Comparison of ENCODE assay signal across 27 cellular contexts in the genomic region with DNA sequence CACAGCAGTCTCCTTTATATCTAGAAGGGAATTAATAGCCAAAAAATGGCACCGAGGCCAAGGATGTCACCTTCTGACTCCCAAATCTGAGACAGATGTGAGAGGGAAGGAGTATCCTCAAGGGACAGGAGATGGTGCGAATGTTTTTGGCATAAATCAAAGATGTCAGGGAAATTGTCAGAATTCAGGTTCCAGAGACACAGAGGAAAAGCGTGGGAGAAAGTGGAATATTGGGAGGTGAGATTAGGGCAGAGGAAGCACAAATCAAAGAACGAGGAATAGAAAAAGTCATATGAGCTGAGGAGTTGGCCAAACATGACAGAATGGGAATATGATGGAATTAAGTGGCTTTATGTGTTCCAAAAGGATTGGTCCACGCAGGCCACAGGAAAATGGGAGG. TPM values are rescaled to one million over a fixed set of nuclear protein-coding genes. Genes with fewer than 3 reads are reported as not detected.
A peak's percentile ranks its signal among the peaks of the same experiment; 100 is the strongest.
DNase-seq lines count a peak whose midpoint lies in the region; ATAC-seq, FAIRE-seq and TF ChIP-seq lines count a peak whose summit lies in the region.
"Had no signal": no experiment of that assay in that cellular context is flagged by ENCODE, and none has a peak within 500 bp of the region (broad histone marks: within the 10 kb centered on the region; RNA-seq: fewer than 3 reads in every experiment).

No MANE protein-coding gene starts in this region.

- H3K9ac ChIP-seq in K562 (ENCODE audit: insufficient read depth in 1 of 2, low read depth in 2 of 2, low read length in 2 of 2) = no peak overlapping the region
- H3K9ac ChIP-seq in mesendoderm (ENCODE audit: low read length) = no peak overlapping the region
- H3K9ac ChIP-seq: BLaER1 had no signal

- no peak overlapping the region for H3K4me3 ChIP-seq in K562
- no peak overlapping the region for H3K4me3 ChIP-seq in mesendoderm (ENCODE audit: low read length)
- no peak overlapping the region for H3K4me3 ChIP-seq in coronary artery
- H3K4me3 ChIP-seq: BLaER1, GM12878 had no signal

- H4K20me1 ChIP-seq in K562 (replicated peaks; ENCODE audit: control insufficient read depth, insufficient read depth, low read length) = no peaks in the 10 kb centered on the region
- H4K20me1 ChIP-seq: BLaER1 had no signal

- 19% methylated on average over 5 of the region's 5 CpGs for WGBS in K562 (ENCODE audit: insufficient coverage, low coverage, missing lambda C conversion rate)
- no CpG with 5 or more reads among the region's 5 CpGs for WGBS in mesendoderm (ENCODE audit: extremely low coverage, insufficient coverage, low lambda C conversion rate)

- CTCF ChIA-PET in K562 (lab: Yijun Ruan, JAX; ENCODE audit: low intra/inter-chr PET ratio) = no interaction called here

- H3K27ac ChIP-seq in K562 (ENCODE audit: extremely low read depth, low read depth, low read length) (no peak overlapping the region), mesendoderm (ENCODE audit: low read depth, low read length) (no peak overlapping the region), coronary artery (no peak overlapping the region)
- H3K27ac ChIP-seq: BLaER1 had no signal

- no peak overlapping the region for H4K5ac ChIP-seq in mesendoderm (ENCODE audit: low read length)

- H3K4me2 ChIP-seq in K562 (ENCODE audit: insufficient read depth, low read length) = no peak overlapping the region
- H3K4me2 ChIP-seq in mesendoderm (ENCODE audit: low read length) = no peak overlapping the region
- H3K4me2 ChIP-seq: BLaER1 had no signal

- TF ChIP-seq CTCF in K562 (IDR thresholded peaks at IDR 0.05 in 2 of 3, conservative IDR thresholded peaks at IDR 0.05 in 1 of 3; ENCODE audit: insufficient read depth in 2 of 3, low read depth in 1 of 3, low read length in 3 of 3) (no peak), coronary artery (IDR thresholded peaks at IDR 0.05) (no peak)

- no peak for ATAC-seq in K562
- ATAC-seq: GM12878 had no signal

- no peak overlapping the region for H3K56ac ChIP-seq in mesendoderm (ENCODE audit: low read length)

- no peak overlapping the region for H3K4ac ChIP-seq in mesendoderm (ENCODE audit: low read depth, low read length)

- POLR2A ChIA-PET in K562 (lab: Yijun Ruan, JAX) = interaction anchor here (1.3 to 1.7 kb wide), 2 partner anchors 8 to 46 kb away, joined by 3 to 7 read pairs; a partner anchor contains a TSS

- no peak overlapping the region for H4K8ac ChIP-seq in mesendoderm (ENCODE audit: low read depth, low read length)

- in situ Hi-C loops in K562 (cut with MboI) = loop anchor here (25.0 kb wide), 1 partner anchor 1364 kb away; a partner anchor contains a TSS

- H2AK5ac ChIP-seq in mesendoderm (ENCODE audit: low read length) = no peak overlapping the region

- H3K79me2 ChIP-seq in K562 (ENCODE audit: control insufficient read depth, insufficient read depth, low read length) = no peaks in the 10 kb centered on the region
- no peaks in the 10 kb centered on the region for H3K79me2 ChIP-seq in mesendoderm (ENCODE audit: control insufficient read depth, insufficient read depth, low read length)

- H3K79me1 ChIP-seq in mesendoderm (ENCODE audit: low read length) = no peaks in the 10 kb centered on the region

- H2BK15ac ChIP-seq in mesendoderm (replicated peaks; ENCODE audit: low read depth) = no peak overlapping the region

- no peak overlapping the region for H2BK5ac ChIP-seq in mesendoderm (ENCODE audit: low read length)

- TF ChIP-seq POLR2A in K562 (conservative IDR thresholded peaks at IDR 0.05) = no peak

- H2BK120ac ChIP-seq in mesendoderm (ENCODE audit: low read depth, low read length) = no peak overlapping the region

- H3K9me1 ChIP-seq in K562 (ENCODE audit: control insufficient read depth, insufficient read depth, low read length) = no peaks in the 10 kb centered on the region

- TF ChIP-seq EP300 in K562 (IDR thresholded peaks at IDR 0.05; ENCODE audit: low read length) = no peak

- FAIRE-seq in K562 (lab: Jason Lieb, UNC) = no peak
- FAIRE-seq: A204.1, GM12878, GM12892, GM18507 had no signal

- H3K18ac ChIP-seq in mesendoderm (ENCODE audit: low read length) = peak overlapping the region; percentile 23

- H3K27me3 ChIP-seq in K562 (ENCODE audit: control insufficient read depth in 2 of 2, insufficient read depth in 2 of 2, low read length in 2 of 2) (peaks cover 0 to 10% of the 10 kb centered on the region in 2 experiments; a peak in 2 of 5 replicates), mesendoderm (ENCODE audit: insufficient read depth, low read length, poor library complexity) (no peaks in the 10 kb centered on the region)
- H3K27me3 ChIP-seq: BE2C, BLaER1 had no signal

- no peak overlapping the region for H2AFZ ChIP-seq in K562 (ENCODE audit: low read depth, low read length)

- H3K36me3 ChIP-seq in K562 (ENCODE audit: control insufficient read depth, insufficient read depth, low read length) (no peaks in the 10 kb centered on the region), mesendoderm (ENCODE audit: control insufficient read depth, insufficient read depth, low read length) (no peaks in the 10 kb centered on the region)
- H3K36me3 ChIP-seq: BE2C, BLaER1 had no signal

- H3K23ac ChIP-seq in mesendoderm (ENCODE audit: low read length) = no peak overlapping the region

- TF ChIP-seq RAD21 in K562 (CRISPR knock-in tag; conservative IDR thresholded peaks at IDR 0.05 in 1 of 2, IDR thresholded peaks at IDR 0.05 in 1 of 2) = no peak

- H3K9me3 ChIP-seq in K562 (replicated peaks; ENCODE audit: control insufficient read depth, insufficient read depth, low read depth, low read length) = no peaks in the 10 kb centered on the region
- H3K9me3 ChIP-seq: BE2C, BLaER1 had no signal

- H3K4me1 ChIP-seq in K562 (replicated peaks in 1 of 2; ENCODE audit: control insufficient read depth in 2 of 2, insufficient read depth in 2 of 2, low read length in 2 of 2) (peaks cover 16 to 41% of the 10 kb centered on the region in 2 experiments), mesendoderm (ENCODE audit: control insufficient read depth, low read depth, low read length) (peaks cover 7% of the 10 kb centered on the region)
- H3K4me1 ChIP-seq: BE2C had no signal

- no TSS peak for BruUV-seq in K562 (replicated peaks; lab: Mats Ljungman, UMichigan)

- DNase-seq in K562 (ENCODE audit: extremely low read depth in 1 of 4, low spot score in 3 of 4) = no peak
- no peak for DNase-seq in mesendoderm
- no peak for DNase-seq in NCI-H82 (lab: John Stamatoyannopoulos, UW)
- DNase-seq in coronary artery (ENCODE audit: low spot score) = no peak
- DNase-seq in activated CD4-positive, alpha-beta T cell treated with anti-CD3 and anti-CD28 coated beads for 48 hours = no peak
- DNase-seq: 8988T; ACHN; BE2C; C1 segment of cervical spinal cord; CD4-positive, alpha-beta memory T cell; CD4-positive, CD25-positive, alpha-beta regulatory T cell; CD8-positive, alpha-beta memory T cell; COR-L47; DMS 273 treated with DMSO at 0.1 percent for 48 hours; DMS153; DMS79; DND-41; GDM1 had no signal

- intact Hi-C loops in K562 (cut with micrococcal nuclease) = no loop called here

RNA-seq across cellular contexts. Expression of a gene that starts 6.2 kb away (rescaled TPM):
- 7.7 and 14.6 TPM in 2 replicates for total RNA-seq in K562 (2011; cell fraction: chromatin; rRNA removed; ENCODE audit: low replicate concordance)
- 9.2 and 13.7 TPM in 2 replicates for total RNA-seq in K562 (2011; cell fraction: nucleolus; rRNA removed)
- total RNA-seq in K562 (2011; cell fraction: nucleoplasm; rRNA removed) = 12.1 and 14.7 TPM in 2 replicates
- total RNA-seq in K562 (2014; rRNA removed) (3.6 and 4.1 TPM in 2 replicates), K562 (2014; rRNA removed; fragmentation: Illumina TruSeq; extraction: Trizol) (3.4 and 4.5 TPM in 2 replicates), K562 (2015; rRNA removed; fragmentation: Illumina TruSeq; extraction: Trizol) (3.1 and 4.0 TPM in 2 replicates), K562 (2021) (3.3 and 3.5 TPM in 2 replicates)
- polyA plus RNA-seq in K562 (2011; rRNA removed) (4.2 and 5.4 TPM in 2 replicates), K562 (2014; fragmentation: Illumina TruSeq; extraction: Trizol) (3.2 and 3.4 TPM in 2 replicates), K562 (2014; fragmentation: Nextera tagmentation; extraction: Ambion mirVana) (1 to 10 TPM; 4.3 to 5.7 TPM), K562 (2014; rRNA removed) (2.2 and 3.5 TPM in 2 replicates)
- polyA plus RNA-seq in K562 (2011; cell fraction: cytosol; rRNA removed) = 3.2 and 4.8 TPM in 2 replicates
- polyA plus RNA-seq in K562 (2011; cell fraction: nucleus; rRNA removed) = 5.8 and 6.6 TPM in 2 replicates
- 4.8 and 12.0 TPM in 2 replicates for polyA plus RNA-seq in K562 (2012)
- polyA minus RNA-seq in K562 (2011; rRNA and poly(A)+ RNA removed) = 5.5 and 6.4 TPM in 2 replicates
- 3.1 TPM in 1 of 2 replicates, not detected in the other for polyA minus RNA-seq in K562 (2011; cell fraction: cytosol; rRNA and poly(A)+ RNA removed)
- 11.4 and 11.7 TPM in 2 replicates for polyA minus RNA-seq in K562 (2011; cell fraction: nucleus; rRNA and poly(A)+ RNA removed)
- polyA plus RNA-seq in mesendoderm (2013, experiment 1 of 2) = 0.04 TPM
- polyA plus RNA-seq in mesendoderm (2013, experiment 2 of 2) = not detected
- total RNA-seq: A673 had no signal

RNA-seq across cellular contexts. Expression of a gene that starts 30.1 kb away (rescaled TPM):
- total RNA-seq in K562 (2011; cell fraction: chromatin; rRNA removed; ENCODE audit: low replicate concordance) = not detected in 2 replicates
- total RNA-seq in K562 (2011; cell fraction: nucleolus; rRNA removed) = not detected in 2 replicates
- not detected in 2 replicates for total RNA-seq in K562 (2011; cell fraction: nucleoplasm; rRNA removed)
- total RNA-seq in K562 (2014; rRNA removed) (not detected in 2 replicates), K562 (2014; rRNA removed; fragmentation: Illumina TruSeq; extraction: Trizol) (not detected in 2 replicates), K562 (2015; rRNA removed; fragmentation: Illumina TruSeq; extraction: Trizol) (not detected in 2 replicates), K562 (2021) (not detected in 2 replicates)
- polyA plus RNA-seq in K562 (2011; rRNA removed) (not detected in 2 replicates), K562 (2014; fragmentation: Illumina TruSeq; extraction: Trizol) (not detected in 2 replicates), K562 (2014; fragmentation: Nextera tagmentation; extraction: Ambion mirVana) (not detected), K562 (2014; rRNA removed) (not detected in 2 replicates)
- not detected in 2 replicates for polyA plus RNA-seq in K562 (2011; cell fraction: cytosol; rRNA removed)
- polyA plus RNA-seq in K562 (2011; cell fraction: nucleus; rRNA removed) = not detected in 2 replicates
- not detected in 2 replicates for polyA plus RNA-seq in K562 (2012)
- polyA minus RNA-seq in K562 (2011; rRNA and poly(A)+ RNA removed) = not detected in 2 replicates
- not detected in 2 replicates for polyA minus RNA-seq in K562 (2011; cell fraction: cytosol; rRNA and poly(A)+ RNA removed)
- polyA minus RNA-seq in K562 (2011; cell fraction: nucleus; rRNA and poly(A)+ RNA removed) = not detected in 2 replicates
- polyA plus RNA-seq in mesendoderm (2013, experiment 1 of 2) = not detected
- polyA plus RNA-seq in mesendoderm (2013, experiment 2 of 2) = not detected
- total RNA-seq: A673, Daoy had no signal
- polyA plus RNA-seq: AG04450 had no signal

RNA-seq across cellular contexts. Expression of a gene that starts 46.9 kb away (rescaled TPM):
- total RNA-seq in K562 (2011; cell fraction: chromatin; rRNA removed; ENCODE audit: low replicate concordance) = not detected in 2 replicates
- not detected in 2 replicates for total RNA-seq in K562 (2011; cell fraction: nucleolus; rRNA removed)
- total RNA-seq in K562 (2011; cell fraction: nucleoplasm; rRNA removed) = not detected in 2 replicates
- total RNA-seq in K562 (2014; rRNA removed) (not detected in 2 replicates), K562 (2014; rRNA removed; fragmentation: Illumina TruSeq; extraction: Trizol) (not detected in 2 replicates), K562 (2015; rRNA removed; fragmentation: Illumina TruSeq; extraction: Trizol) (not detected in 2 replicates), K562 (2021) (not detected in 2 replicates)
- polyA plus RNA-seq in K562 (2011; rRNA removed) (not detected in 2 replicates), K562 (2014; fragmentation: Illumina TruSeq; extraction: Trizol) (not detected in 2 replicates), K562 (2014; fragmentation: Nextera tagmentation; extraction: Ambion mirVana) (not detected), K562 (2014; rRNA removed) (not detected in 2 replicates)
- not detected in 2 replicates for polyA plus RNA-seq in K562 (2011; cell fraction: cytosol; rRNA removed)
- polyA plus RNA-seq in K562 (2011; cell fraction: nucleus; rRNA removed) = not detected in 2 replicates
- polyA plus RNA-seq in K562 (2012) = not detected in 2 replicates
- not detected in 2 replicates for polyA minus RNA-seq in K562 (2011; rRNA and poly(A)+ RNA removed)
- polyA minus RNA-seq in K562 (2011; cell fraction: cytosol; rRNA and poly(A)+ RNA removed) = not detected in 2 replicates
- not detected in 2 replicates for polyA minus RNA-seq in K562 (2011; cell fraction: nucleus; rRNA and poly(A)+ RNA removed)
- polyA plus RNA-seq in mesendoderm (2013, experiment 1 of 2) = not detected
- polyA plus RNA-seq in mesendoderm (2013, experiment 2 of 2) = not detected
- total RNA-seq: A673, Daoy, G401 had no signal
- polyA plus RNA-seq: AG04450 had no signal
